17 cellular contexts compared by ENCODE assay signal in the genomic region with DNA sequence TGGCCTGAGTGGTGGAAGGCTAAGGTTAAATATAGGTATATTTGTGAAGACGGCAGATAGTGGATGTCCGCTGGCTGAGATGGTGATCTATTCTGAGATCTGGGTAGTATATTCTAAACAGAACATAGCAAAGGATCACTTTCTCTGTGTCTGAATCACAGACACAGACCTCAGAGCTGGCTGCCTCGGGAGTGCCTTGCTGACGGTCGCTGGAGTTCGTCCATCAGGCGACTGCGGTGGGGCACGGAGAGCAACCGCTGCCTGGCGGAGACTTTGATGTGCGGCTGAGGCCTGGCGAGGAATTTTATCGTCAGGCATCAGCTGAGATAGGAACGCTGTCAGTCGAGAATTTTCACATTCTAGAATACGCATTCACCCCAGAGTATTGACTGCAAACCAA. TPM values are rescaled to one million over a fixed set of nuclear protein-coding genes. Genes with fewer than 3 reads are reported as not detected.
DNase-seq lines count a peak whose midpoint lies in the region; ATAC-seq and TF ChIP-seq lines count a peak whose summit lies in the region.
"Had no signal": no experiment of that assay in that cellular context is flagged by ENCODE, and none has a peak within 500 bp of the region (broad histone marks: within the 10 kb centered on the region; RNA-seq: fewer than 3 reads in every experiment).

No MANE protein-coding gene starts in this region.

- in situ Hi-C loops in GM13976 (cut with MboI; ENCODE audit: low sequenced_read_pairs, unreplicated experiment), result no loop called here

- TF ChIP-seq EP300 in esophagus muscularis mucosa (IDR thresholded peaks at IDR 0.05) (no peak), upper lobe of left lung (IDR thresholded peaks at IDR 0.05) (no peak)

- peaks cover 48% of the 10 kb centered on the region for H3F3A ChIP-seq in PC-9 (ENCODE audit: insufficient read depth, low read depth)

- WGBS in esophagus muscularis mucosa, result 62% methylated on average over 17 of the region's 17 CpGs
- WGBS in testis, 2 donors, result 64 to 69% methylated on average over 17 of the region's 17 CpGs
- 89 to 93% methylated on average over 17 of the region's 17 CpGs for WGBS in upper lobe of left lung, 2 donors

- H3K36me3 ChIP-seq in PC-9 (ENCODE audit: low read depth) (peaks cover 12% of the 10 kb centered on the region; the same call in 1 of the 2 replicates), esophagus muscularis mucosa (peaks cover 12 to 75% (median 61%) of the 10 kb centered on the region in 4 donors), testis (ENCODE audit: low read depth, missing control alignments) (no peaks in the 10 kb centered on the region), upper lobe of left lung (peaks cover 0 to 55% (median 30%) of the 10 kb centered on the region in 4 donors)

- no peak overlapping the region for H2AFZ ChIP-seq in PC-9

- TF ChIP-seq POLR2A in esophagus muscularis mucosa (IDR thresholded peaks at IDR 0.05; ENCODE audit: low read depth) (no peak), testis (IDR thresholded peaks at IDR 0.05) (no peak), upper lobe of left lung (IDR thresholded peaks at IDR 0.05) (no peak)

- no peaks in the 10 kb centered on the region for H3K9me3 Mint-ChIP-seq in mesothelial cell of epicardium
- H3K9me3 Mint-ChIP-seq: dendritic cell treated with granulocyte-macrophage colony-stimulating factor and Interleukin-4, amounts not matched to agents 40 ng/mL and 50 ng/mL, for 4 days; naive B cell had no signal

- H3K27me3 ChIP-seq in PC-9 (ENCODE audit: insufficient read depth, low read depth), result no peaks in the 10 kb centered on the region
- no peaks in the 10 kb centered on the region for H3K27me3 ChIP-seq in esophagus muscularis mucosa
- no peaks in the 10 kb centered on the region for H3K27me3 ChIP-seq in testis
- H3K27me3 ChIP-seq in upper lobe of left lung, result no peaks in the 10 kb centered on the region

- POLR2A ChIA-PET in PC-9 (lab: Charles Lee; ENCODE audit: unreplicated experiment), result interaction anchor here (0.5 to 0.6 kb wide), 4 partner anchors 16 to 511 kb away, joined by 3 to 4 read pairs (median 4); no protein-coding TSS in a partner anchor

- H3K9me2 ChIP-seq in PC-9 (ENCODE audit: insufficient read depth), result no peaks in the 10 kb centered on the region

- peak overlapping the region; percentile 50; the same call in 1 of the 2 replicates for H3K4me3 ChIP-seq in PC-9
- no peak overlapping the region for H3K4me3 ChIP-seq in esophagus muscularis mucosa
- no peak overlapping the region for H3K4me3 ChIP-seq in testis
- no peak overlapping the region for H3K4me3 ChIP-seq in upper lobe of left lung

- H3K4me1 ChIP-seq in PC-9 (replicated peaks; ENCODE audit: insufficient read depth), result peaks cover 43% of the 10 kb centered on the region
- H3K4me1 ChIP-seq in esophagus muscularis mucosa, result peaks cover 7 to 15% (median 11%) of the 10 kb centered on the region in 4 donors
- H3K4me1 ChIP-seq in testis, result peaks cover 24% of the 10 kb centered on the region
- H3K4me1 ChIP-seq in upper lobe of left lung, result peaks cover 0 to under 1% (median 0%) of the 10 kb centered on the region in 4 donors

- DNase-seq in PC-9 (peak; percentile 95 to 97), esophagus muscularis mucosa (ENCODE audit: extremely low spot score) (no peak), mesothelial cell of epicardium (ENCODE audit: low spot score in 2 of 2, unreplicated experiment in 2 of 2) (peak; percentile 44 to 73), testis (peak; percentile 46), upper lobe of left lung (no peak), GM13976 (ENCODE audit: low spot score) (no peak), SIG-M5 treated with dmso at 0.1 percent for 504 hours (lab: John Stamatoyannopoulos, UW; ENCODE audit: unreplicated experiment) (no peak)
- DNase-seq: activated CD4-positive, alpha-beta T cell treated with anti-CD3 and anti-CD28 coated beads for 1 hour; activated CD8-positive, alpha-beta memory T cell treated with anti-CD3 and anti-CD28 coated beads, Interleukin-2, amount 50 U/mL, for 4 hours; activated naive CD4-positive, alpha-beta T cell treated with Interleukin-2 at 50 U/mL for 16 hours; GOT3; naive B cell; NCI-H1694; NCI-H345; T-helper 17 cell had no signal

- CTCF ChIA-PET in PC-9 (lab: Charles Lee), result no interaction called here

- peak overlapping the region; percentile 89 for H3K27ac ChIP-seq in PC-9
- H3K27ac ChIP-seq in esophagus muscularis mucosa (replicated peaks in 1 of 4), result peak overlapping the region; percentile 25 to 66 (median 52)
- H3K27ac ChIP-seq in testis, result peak overlapping the region; percentile 72 to 76
- no peak overlapping the region for H3K27ac ChIP-seq in upper lobe of left lung

- no peak for TF ChIP-seq CTCF in PC-9 (conservative IDR thresholded peaks at IDR 0.05)
- no peak for TF ChIP-seq CTCF in esophagus muscularis mucosa (IDR thresholded peaks at IDR 0.05)
- no peak for TF ChIP-seq CTCF in mesothelial cell of epicardium (IDR thresholded peaks at IDR 0.05; ENCODE audit: unreplicated experiment)
- TF ChIP-seq CTCF in testis (IDR thresholded peaks at IDR 0.05), result no peak
- TF ChIP-seq CTCF in upper lobe of left lung (IDR thresholded peaks at IDR 0.05), result no peak
- TF ChIP-seq CTCF in GM13976 (IDR thresholded peaks at IDR 0.05; ENCODE audit: borderline replicate concordance, control extremely low read depth, extremely low read depth, insufficient read depth, missing control alignments), result no peak

- H3K4me1 Mint-ChIP-seq in mesothelial cell of epicardium, result peaks cover 35% of the 10 kb centered on the region
- H3K4me1 Mint-ChIP-seq: T-helper 17 cell had no signal

- intact Hi-C loops in PC-9 (cut with micrococcal nuclease; ENCODE audit: unreplicated experiment) (loop anchor here (2.0 kb wide), 1 partner anchor 51 kb away; a partner anchor contains a TSS), esophagus muscularis mucosa (cut with DNase I) (no loop called here), testis (cut with DNase I; ENCODE audit: low total_unique reads) (no loop called here)

- H3K27ac Mint-ChIP-seq in mesothelial cell of epicardium, result peak overlapping the region; percentile 95
- H3K27ac Mint-ChIP-seq: dendritic cell treated with granulocyte-macrophage colony-stimulating factor and Interleukin-4, amounts not matched to agents 40 ng/mL and 50 ng/mL, for 4 days; naive B cell; T-helper 17 cell had no signal

- H3K4me3 Mint-ChIP-seq in mesothelial cell of epicardium, result peak overlapping the region; percentile 48
- H3K4me3 Mint-ChIP-seq: dendritic cell treated with granulocyte-macrophage colony-stimulating factor and Interleukin-4, amounts not matched to agents 40 ng/mL and 50 ng/mL, for 4 days; naive B cell; T-helper 17 cell had no signal

- H3K4me2 ChIP-seq in PC-9, result peak overlapping the region; percentile 88

- no peak for ATAC-seq in GM19324 (IDR thresholded peaks at IDR 0.05; ENCODE audit: low FRiP score, unreplicated experiment)
- no peak for ATAC-seq in upper lobe of left lung (ENCODE audit: low FRiP score in 2 of 2)
- ATAC-seq: T-helper 17 cell had no signal

- no peaks in the 10 kb centered on the region for H3K27me3 Mint-ChIP-seq in mesothelial cell of epicardium (ENCODE audit: low read depth)
- H3K27me3 Mint-ChIP-seq: dendritic cell treated with granulocyte-macrophage colony-stimulating factor and Interleukin-4, amounts not matched to agents 40 ng/mL and 50 ng/mL, for 4 days; naive B cell; T-helper 17 cell had no signal

- BruUV-seq in PC-9 (replicated peaks; lab: Mats Ljungman, UMichigan), result TSS peak; percentile 20

- peaks cover 25% of the 10 kb centered on the region for H3K36me3 Mint-ChIP-seq in mesothelial cell of epicardium

- H3K79me2 ChIP-seq in PC-9 (ENCODE audit: low read depth), result no peaks in the 10 kb centered on the region; the same call in 1 of the 2 replicates

- H4K20me1 ChIP-seq in PC-9 (ENCODE audit: insufficient read depth), result peaks cover 3% of the 10 kb centered on the region; the same call in 1 of the 2 replicates

- H3K9me3 ChIP-seq in PC-9 (ENCODE audit: insufficient read depth, low read depth) (no peaks in the 10 kb centered on the region), esophagus muscularis mucosa (no peaks in the 10 kb centered on the region), testis (no peaks in the 10 kb centered on the region), upper lobe of left lung (no peaks in the 10 kb centered on the region)

RNA-seq across cellular contexts. Expression of a gene that starts 42.9 kb away (rescaled TPM):
- total RNA-seq in PC-9 (2021) (33.0 and 34.7 TPM in 2 replicates), esophagus muscularis mucosa (10 to 100 TPM; 13.6 to 32.5 (median 24.5) TPM), mesothelial cell of epicardium (34.8 to 43.3 TPM (median 40.2 TPM) in 3 replicates), testis (10 to 100 TPM; 65.9 to 78.5 TPM), upper lobe of left lung (10 to 100 TPM; 10.1 to 53.4 (median 26.5) TPM)
- polyA plus RNA-seq in testis (ENCODE audit: insufficient read depth, low read depth, low replicate concordance), result 16.3 TPM

RNA-seq across cellular contexts. Expression of a gene that starts 51.1 kb away (rescaled TPM):
- total RNA-seq in PC-9 (2021), result 84.2 and 107 TPM in 2 replicates
- total RNA-seq in esophagus muscularis mucosa, result 10 to 100 TPM; 30.7 to 42.2 (median 32.1) TPM
- total RNA-seq in mesothelial cell of epicardium, result 51.6 to 53.6 TPM (median 52.6 TPM) in 3 replicates
- 10 to 100 TPM; 72.4 to 73.1 TPM for total RNA-seq in testis
- polyA plus RNA-seq in testis (ENCODE audit: insufficient read depth, low read depth, low replicate concordance), result 135 TPM
- total RNA-seq in upper lobe of left lung, result 10 to 100 TPM; 23.2 to 45.2 (median 37.9) TPM

Comparison
In these comparisons a context has a peak if more than half of its experiments do, and no peak if none do; other contexts are left out.
1. DNase-seq: peak in PC-9 (2 of 2), mesothelial cell of epicardium (2 of 2) and testis (single experiment); none in esophagus muscularis mucosa (single experiment), upper lobe of left lung (0 of 2), GM13976 (single experiment) and SIG-M5 treated with dmso at 0.1 percent for 504 hours (single experiment).
2. H3K27ac ChIP-seq: peak in PC-9 (single experiment), esophagus muscularis mucosa (4 of 4) and testis (2 of 2); none in upper lobe of left lung (0 of 4).